In genomic region chr1:24424207-24424606, GRCh38 we compare ENCODE assay signal across 15 cellular contexts.
"Had no signal": no experiment of that assay in that cellular context is flagged by ENCODE, and none has a peak within 500 bp of the region (broad histone marks: within the 10 kb centered on the region; RNA-seq: fewer than 3 reads in every experiment).

No MANE protein-coding gene starts in this region.

- ATAC-seq: activated CD8-positive, alpha-beta memory T cell treated with anti-CD3 and anti-CD28 coated beads, Interleukin-2, amount 10 ng/mL, durations not matched to agents 7 days and 5 days; gastrocnemius medialis; heart right ventricle; left lung; SK-N-SH treated with all-trans-retinoic acid at 6 μM for 48 hours had no signal

- DNase-seq: adrenal gland; caudate nucleus; cortex of kidney; effector memory CD4-positive, alpha-beta T cell; gastrocnemius medialis; heart right ventricle; islet precursor cell; left lung; mesendoderm; SHP77; sigmoid colon; stimulated activated CD4-positive, alpha-beta T cell treated with anti-CD3 and anti-CD28 coated beads, Interleukin-4, amount 100 ng/mL, for 1 hour; transverse colon had no signal

- H3K27me3 ChIP-seq: adrenal gland, gastrocnemius medialis, heart right ventricle, left lung, sigmoid colon, transverse colon had no signal

- H3K36me3 ChIP-seq: adrenal gland, gastrocnemius medialis had no signal

- H3K27ac ChIP-seq: adrenal gland, gastrocnemius medialis, heart right ventricle, left lung, sigmoid colon had no signal

- H3K27me3 Mint-ChIP-seq: activated CD8-positive, alpha-beta memory T cell treated with anti-CD3 and anti-CD28 coated beads, Interleukin-2, amount 10 ng/mL, durations not matched to agents 7 days and 5 days had no signal

- H3K4me3 Mint-ChIP-seq: activated CD8-positive, alpha-beta memory T cell treated with anti-CD3 and anti-CD28 coated beads, Interleukin-2, amount 10 ng/mL, durations not matched to agents 7 days and 5 days had no signal

- H3K4me1 ChIP-seq: adrenal gland, sigmoid colon had no signal

- H3K27ac Mint-ChIP-seq: activated CD8-positive, alpha-beta memory T cell treated with anti-CD3 and anti-CD28 coated beads, Interleukin-2, amount 10 ng/mL, durations not matched to agents 7 days and 5 days had no signal

- H3K4me3 ChIP-seq: adrenal gland, gastrocnemius medialis, heart right ventricle, left lung, sigmoid colon, transverse colon had no signal

- H3K9me3 ChIP-seq: adrenal gland, gastrocnemius medialis, heart right ventricle, left lung, sigmoid colon, transverse colon had no signal
